In genomic region chr1:77977989-77978292, GRCh38 we compare ENCODE assay signal across 8 cellular contexts. TPM values are rescaled to one million over a fixed set of nuclear protein-coding genes. Genes with fewer than 3 reads are reported as not detected.
DNase-seq lines count a peak whose midpoint lies in the region; ATAC-seq and TF ChIP-seq lines count a peak whose summit lies in the region.
"Had no signal": no experiment of that assay in that cellular context is flagged by ENCODE, and none has a peak within 500 bp of the region (broad histone marks: within the 10 kb centered on the region; RNA-seq: fewer than 3 reads in every experiment).

No MANE protein-coding gene starts in this region.

- H3K27ac ChIP-seq in angular gyrus (ENCODE audit: low read depth, low read length) (peak overlapping the region; percentile 99), layer of hippocampus (ENCODE audit: low read depth, low read length) (peak overlapping the region; percentile 95), transverse colon (peak overlapping the region; percentile 97 to 100 (median 98))

- CTCF ChIA-PET in T-cell (lab: Charles Lee): interaction anchor here (0.6 to 4.7 kb wide), 7 partner anchors 9 to 295 kb away, joined by 3 to 74 read pairs (median 7); partner anchors contain the start of genes DNAJB4 (in 1 of the 2) and ZZZ3 (in 1 of the 2)

- ATAC-seq in T-cell (replicated peaks in 1 of 4): no peak
- ATAC-seq in activated T-helper 17 cell treated with anti-CD3 and anti-CD28 coated beads, Interleukin-2, amount 50 U/mL, for 72 hours (replicated peaks): no peak

- in situ Hi-C loops in HAP-1 (cut with MboI; ENCODE audit: low sequenced_read_pairs) (no loop called here), transverse colon (cut with MboI; ENCODE audit: low pct_ligation_motif_present in 1 of 4, low pct_unique_long_range_greater_than_20kb in 1 of 4, low sequenced_read_pairs in 3 of 4) (loop anchor here in 1 of 4 donors (10.0 kb wide), 1 partner anchor 137 kb away; no protein-coding TSS in a partner anchor)

- intact Hi-C loops in transverse colon (cut with DNase I; ENCODE audit: low total_unique reads): no loop called here

- H3K36me3 ChIP-seq in HAP-1 (replicated peaks): peaks cover 26% of the 10 kb centered on the region
- no peaks in the 10 kb centered on the region for H3K36me3 ChIP-seq in transverse colon

- H3K4me3 ChIP-seq in HAP-1 (peak overlapping the region; percentile 63), transverse colon (peak overlapping the region; percentile 9 to 73 (median 58))

- DNase-seq in HAP-1 (ENCODE audit: low spot score in 2 of 2) (no peak), transverse colon (no peak), T-cell (no peak), C1 segment of cervical spinal cord (lab: John Stamatoyannopoulos, UW) (no peak)

- H3K4me1 ChIP-seq in HAP-1 (peaks cover 27% of the 10 kb centered on the region), transverse colon (peaks cover 25 to 64% (median 42%) of the 10 kb centered on the region in 4 donors)

- 0% methylated on average over 5 of the region's 5 CpGs for WGBS in transverse colon (ENCODE audit: low coverage in 1 of 2), 2 donors

- H3K4me3 Mint-ChIP-seq in T-cell: no peak overlapping the region
- no peak overlapping the region for H3K4me3 Mint-ChIP-seq in activated T-helper 17 cell treated with anti-CD3 and anti-CD28 coated beads, Interleukin-2, amount 50 U/mL, for 72 hours
- H3K4me3 Mint-ChIP-seq: activated naive CD8-positive, alpha-beta T cell had no signal

- H3K36me3 Mint-ChIP-seq in T-cell: peaks cover 13% of the 10 kb centered on the region
- no peaks in the 10 kb centered on the region for H3K36me3 Mint-ChIP-seq in activated T-helper 17 cell treated with anti-CD3 and anti-CD28 coated beads, Interleukin-2, amount 50 U/mL, for 72 hours (ENCODE audit: low read depth)

- no peaks in the 10 kb centered on the region for H3K9me3 ChIP-seq in HAP-1
- H3K9me3 ChIP-seq in transverse colon: no peaks in the 10 kb centered on the region

- H3K27me3 ChIP-seq in HAP-1 (ENCODE audit: low read depth): no peaks in the 10 kb centered on the region
- H3K27me3 ChIP-seq in layer of hippocampus (ENCODE audit: control insufficient read depth, insufficient read depth, low read length): no peaks in the 10 kb centered on the region
- no peaks in the 10 kb centered on the region for H3K27me3 ChIP-seq in transverse colon

- H3K9me3 Mint-ChIP-seq in T-cell: no peaks in the 10 kb centered on the region
- no peaks in the 10 kb centered on the region for H3K9me3 Mint-ChIP-seq in activated T-helper 17 cell treated with anti-CD3 and anti-CD28 coated beads, Interleukin-2, amount 50 U/mL, for 72 hours

- POLR2A ChIA-PET in T-cell (lab: Charles Lee): interaction anchor here (0.6 to 5.8 kb wide), 9 partner anchors 9 to 294 kb away, joined by 3 to 183 read pairs (median 6); partner anchors contain the start of gene DNAJB4 (in 2 of the 2)

- H3K27me3 Mint-ChIP-seq in T-cell: no peaks in the 10 kb centered on the region
- no peaks in the 10 kb centered on the region for H3K27me3 Mint-ChIP-seq in activated T-helper 17 cell treated with anti-CD3 and anti-CD28 coated beads, Interleukin-2, amount 50 U/mL, for 72 hours
- H3K27me3 Mint-ChIP-seq: activated naive CD8-positive, alpha-beta T cell had no signal

- no peak for TF ChIP-seq CTCF in transverse colon (IDR thresholded peaks at IDR 0.05)

- H3K4me1 Mint-ChIP-seq in T-cell: peaks cover 49 to 52% (median 51%) of the 10 kb centered on the region in 3 donors
- peaks cover 21% of the 10 kb centered on the region for H3K4me1 Mint-ChIP-seq in activated T-helper 17 cell treated with anti-CD3 and anti-CD28 coated beads, Interleukin-2, amount 50 U/mL, for 72 hours

- no peak for TF ChIP-seq POLR2A in transverse colon (IDR thresholded peaks at IDR 0.05)

- H3K27ac Mint-ChIP-seq in T-cell: no peak overlapping the region
- H3K27ac Mint-ChIP-seq in activated T-helper 17 cell treated with anti-CD3 and anti-CD28 coated beads, Interleukin-2, amount 50 U/mL, for 72 hours: no peak overlapping the region
- H3K27ac Mint-ChIP-seq: activated naive CD8-positive, alpha-beta T cell had no signal

- no peak for TF ChIP-seq EP300 in transverse colon (IDR thresholded peaks at IDR 0.05; ENCODE audit: low read depth)

RNA-seq across cellular contexts. Expression of gene FUBP1, which starts 0.9 kb away (rescaled TPM):
- total RNA-seq in transverse colon (100 to 1,000 TPM in 2 of 4 donors, 10 to 100 TPM in 2; 81.8 to 176 (median 101) TPM), T-cell (100 to 1,000 TPM; 180 to 224 (median 194) TPM)
- 100 to 1,000 TPM; 183 to 194 TPM for total RNA-seq in activated T-helper 17 cell treated with anti-CD3 and anti-CD28 coated beads, Interleukin-2, amount 50 U/mL, for 72 hours

RNA-seq across cellular contexts. Expression of gene DNAJB4, which starts 26.8 kb away (rescaled TPM):
- total RNA-seq in transverse colon (10 to 100 TPM in 2 of 4 donors, 1 to 10 TPM in 2; 4.0 to 30.2 (median 16.9) TPM), T-cell (10 to 100 TPM in 4 of 5 donors, 1 to 10 TPM in 1; 10.0 to 19.6 (median 12.2) TPM)
- total RNA-seq in activated T-helper 17 cell treated with anti-CD3 and anti-CD28 coated beads, Interleukin-2, amount 50 U/mL, for 72 hours: 10 to 100 TPM; 10.8 to 32.6 TPM
